In the genomic region with DNA sequence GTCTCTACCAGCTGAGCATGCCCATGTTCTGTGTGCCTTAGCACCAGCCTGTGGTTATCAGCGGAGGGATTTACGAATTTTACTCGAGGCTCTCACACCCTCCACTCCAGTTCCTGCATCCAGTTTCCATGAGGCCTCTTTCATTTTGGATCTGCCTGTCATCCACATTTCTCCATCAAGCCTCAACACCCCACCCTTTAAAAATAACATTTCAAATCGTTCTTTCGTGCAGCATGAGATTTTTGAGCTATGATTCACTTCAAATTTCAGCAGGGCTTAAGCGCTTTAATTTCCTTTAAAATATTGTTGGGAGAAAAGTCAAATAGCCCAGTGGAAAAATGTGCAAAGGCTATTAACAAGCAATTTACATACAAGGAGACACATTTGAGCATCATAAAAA, we compare ENCODE assay signal across 23 cellular contexts.
DNase-seq lines count a peak whose midpoint lies in the region; ATAC-seq and TF ChIP-seq lines count a peak whose summit lies in the region.
"Had no signal": no experiment of that assay in that cellular context is flagged by ENCODE, and none has a peak within 500 bp of the region (broad histone marks: within the 10 kb centered on the region; RNA-seq: fewer than 3 reads in every experiment).

No MANE protein-coding gene starts in this region.

- intact Hi-C loops in PC-9 (cut with micrococcal nuclease; ENCODE audit: unreplicated experiment) = no loop called here
- intact Hi-C loops in CD8-positive, alpha-beta T cell (cut with DNase I, micrococcal nuclease) = no loop called here

- no peaks in the 10 kb centered on the region for H3K9me2 ChIP-seq in PC-9 (ENCODE audit: insufficient read depth)

- peaks cover 59% of the 10 kb centered on the region for H3K4me1 Mint-ChIP-seq in osteocyte (ENCODE audit: unreplicated experiment)
- no peaks in the 10 kb centered on the region for H3K4me1 Mint-ChIP-seq in CD8-positive, alpha-beta T cell (ENCODE audit: low read depth)
- H3K4me1 Mint-ChIP-seq: activated B cell treated with CpG ODN at 0.5 μM for 24 hours; activated naive CD4-positive, alpha-beta T cell treated with anti-CD3 and anti-CD28 coated beads, Interleukin-2, amount 50 U/mL, for 24 hours had no signal

- no peaks in the 10 kb centered on the region for H4K20me1 ChIP-seq in PC-9 (ENCODE audit: insufficient read depth)

- no peak overlapping the region for H3K4me3 Mint-ChIP-seq in osteocyte (ENCODE audit: unreplicated experiment)
- no peak overlapping the region for H3K4me3 Mint-ChIP-seq in CD8-positive, alpha-beta T cell
- H3K4me3 Mint-ChIP-seq: activated B cell treated with CpG ODN at 0.5 μM for 24 hours; activated naive CD4-positive, alpha-beta T cell treated with anti-CD3 and anti-CD28 coated beads, Interleukin-2, amount 50 U/mL, for 24 hours had no signal

- peaks cover 1% of the 10 kb centered on the region for H3K9me3 Mint-ChIP-seq in osteocyte (ENCODE audit: unreplicated experiment)
- no peaks in the 10 kb centered on the region for H3K9me3 Mint-ChIP-seq in CD8-positive, alpha-beta T cell
- H3K9me3 Mint-ChIP-seq: activated B cell treated with CpG ODN at 0.5 μM for 24 hours; activated naive CD4-positive, alpha-beta T cell treated with anti-CD3 and anti-CD28 coated beads, Interleukin-2, amount 50 U/mL, for 24 hours had no signal

- no peaks in the 10 kb centered on the region for H3K36me3 Mint-ChIP-seq in osteocyte (ENCODE audit: unreplicated experiment)
- no peaks in the 10 kb centered on the region for H3K36me3 Mint-ChIP-seq in CD8-positive, alpha-beta T cell
- H3K36me3 Mint-ChIP-seq: activated naive CD4-positive, alpha-beta T cell treated with anti-CD3 and anti-CD28 coated beads, Interleukin-2, amount 50 U/mL, for 24 hours had no signal

- H3F3A ChIP-seq in PC-9 (ENCODE audit: insufficient read depth, low read depth) = no peaks in the 10 kb centered on the region

- CTCF ChIA-PET in PC-9 (lab: Charles Lee) = no interaction called here
- CTCF ChIA-PET in CD8-positive, alpha-beta T cell (lab: Charles Lee) = no interaction called here

- H3K9me3 ChIP-seq in RWPE2 (ENCODE audit: severe bottlenecking) = no peaks in the 10 kb centered on the region
- no peaks in the 10 kb centered on the region; the same call in 1 of the 2 replicates for H3K9me3 ChIP-seq in PC-9 (ENCODE audit: insufficient read depth, low read depth)
- H3K9me3 ChIP-seq in CD8-positive, alpha-beta T cell (ENCODE audit: low read length) = no peaks in the 10 kb centered on the region
- H3K9me3 ChIP-seq: prostate gland, sigmoid colon, transverse colon had no signal

- H3K4me1 ChIP-seq in RWPE2 (ENCODE audit: insufficient read depth, poor library complexity, severe bottlenecking) (peaks cover 18% of the 10 kb centered on the region), PC-9 (replicated peaks; ENCODE audit: insufficient read depth) (no peaks in the 10 kb centered on the region)
- H3K4me1 ChIP-seq in CD8-positive, alpha-beta T cell (ENCODE audit: insufficient read depth, low read length) = no peaks in the 10 kb centered on the region
- H3K4me1 ChIP-seq: prostate gland, sigmoid colon, transverse colon had no signal

- H3K4me3 ChIP-seq in AG10803 (ENCODE audit: low read length) (no peak overlapping the region), RWPE2 (ENCODE audit: severe bottlenecking) (no peak overlapping the region), PC-9 (no peak overlapping the region)
- H3K4me3 ChIP-seq in CD8-positive, alpha-beta T cell (ENCODE audit: low read depth, low read length) = no peak overlapping the region
- H3K4me3 ChIP-seq: prostate gland, sigmoid colon, transverse colon had no signal

- H3K4me2 ChIP-seq in PC-9 = no peak overlapping the region

- BruUV-seq in PC-9 (replicated peaks; lab: Mats Ljungman, UMichigan) = no TSS peak

- no peak for TF ChIP-seq CTCF in AG10803 (conservative IDR thresholded peaks at IDR 0.05; ENCODE audit: low read length)
- no peak for TF ChIP-seq CTCF in RWPE2 (IDR thresholded peaks at IDR 0.05; ENCODE audit: poor library complexity, severe bottlenecking)
- no peak for TF ChIP-seq CTCF in osteocyte (IDR thresholded peaks at IDR 0.05)
- no peak for TF ChIP-seq CTCF in PC-9 (conservative IDR thresholded peaks at IDR 0.05)
- TF ChIP-seq CTCF in CD8-positive, alpha-beta T cell (IDR thresholded peaks at IDR 0.05) = no peak

- ATAC-seq in RWPE2 (ENCODE audit: low read depth) (peak; percentile 75), GM21723 (IDR thresholded peaks at IDR 0.05; ENCODE audit: unreplicated experiment) (no peak)
- no peak for ATAC-seq in CD8-positive, alpha-beta T cell

- H3K27ac Mint-ChIP-seq in osteocyte (ENCODE audit: unreplicated experiment) = peak overlapping the region; percentile 82
- no peak overlapping the region for H3K27ac Mint-ChIP-seq in CD8-positive, alpha-beta T cell
- H3K27ac Mint-ChIP-seq: activated B cell treated with CpG ODN at 0.5 μM for 24 hours; activated naive CD4-positive, alpha-beta T cell treated with anti-CD3 and anti-CD28 coated beads, Interleukin-2, amount 50 U/mL, for 24 hours had no signal

- no peaks in the 10 kb centered on the region for H3K27me3 ChIP-seq in RWPE2 (ENCODE audit: insufficient read depth, poor library complexity, severe bottlenecking)
- H3K27me3 ChIP-seq in PC-9 (ENCODE audit: insufficient read depth, low read depth) = peaks cover 65% of the 10 kb centered on the region
- no peaks in the 10 kb centered on the region for H3K27me3 ChIP-seq in CD8-positive, alpha-beta T cell (ENCODE audit: insufficient read depth, low read length)
- H3K27me3 ChIP-seq: sigmoid colon, transverse colon had no signal

- H3K36me3 ChIP-seq in RWPE2 (ENCODE audit: low read depth) = no peaks in the 10 kb centered on the region
- no peaks in the 10 kb centered on the region for H3K36me3 ChIP-seq in PC-9 (ENCODE audit: low read depth)
- no peaks in the 10 kb centered on the region for H3K36me3 ChIP-seq in CD8-positive, alpha-beta T cell (ENCODE audit: insufficient read depth, low read length)
- H3K36me3 ChIP-seq: prostate gland, sigmoid colon, transverse colon had no signal

- H3K27ac ChIP-seq in RWPE2 (ENCODE audit: poor library complexity, severe bottlenecking) (peak overlapping the region; percentile 37), PC-9 (no peak overlapping the region)
- no peak overlapping the region for H3K27ac ChIP-seq in CD8-positive, alpha-beta T cell (ENCODE audit: low read depth, low read length)
- H3K27ac ChIP-seq: prostate gland, sigmoid colon, transverse colon had no signal

- no peaks in the 10 kb centered on the region for H3K27me3 Mint-ChIP-seq in osteocyte (ENCODE audit: unreplicated experiment)
- peaks cover 11% of the 10 kb centered on the region for H3K27me3 Mint-ChIP-seq in CD8-positive, alpha-beta T cell (ENCODE audit: low read depth)

- POLR2A ChIA-PET in PC-9 (lab: Charles Lee; ENCODE audit: unreplicated experiment) = no interaction called here
- POLR2A ChIA-PET in CD8-positive, alpha-beta T cell (lab: Charles Lee) = no interaction called here

- H2AFZ ChIP-seq in PC-9 = no peak overlapping the region

- no peaks in the 10 kb centered on the region for H3K79me2 ChIP-seq in PC-9 (ENCODE audit: low read depth)

- DNase-seq in AG10803 (ENCODE audit: low read depth) (peak; percentile 20), RWPE2 (ENCODE audit: low spot score) (no peak), fibroblast of gingiva (ENCODE audit: low read depth) (peak; percentile 41), osteocyte (ENCODE audit: extremely low spot score, unreplicated experiment) (no peak), COLO668 (lab: John Stamatoyannopoulos, UW; ENCODE audit: unreplicated experiment) (no peak), PC-9 (no peak)
- DNase-seq in CD8-positive, alpha-beta T cell = no peak
- DNase-seq: activated B cell treated with CpG ODN at 0.5 μM for 24 hours; activated CD4-positive, alpha-beta T cell treated with anti-CD3 and anti-CD28 coated beads, Interleukin-2, amount 50 U/mL, for 48 hours; activated CD8-positive, alpha-beta memory T cell treated with anti-CD3 and anti-CD28 coated beads, Interleukin-2, amount 50 U/mL, for 4 hours; anterior cingulate cortex; effector CD4-positive, alpha-beta T cell; glutamatergic neuron; NCI-H1417; NCI-H2081 treated with DMSO at 0.1 percent for 48 hours; NCI-H446 treated with DMSO at 0.1 percent for 48 hours; OCI-M1; SHP77 treated with DMSO at 0.1 percent for 48 hours; sigmoid colon; transverse colon had no signal

Comparison
In these comparisons a context has a peak if more than half of its experiments do, and no peak if none do; other contexts are left out.
1. DNase-seq: peak in AG10803 (single experiment) and fibroblast of gingiva (single experiment); none in RWPE2 (single experiment), osteocyte (single experiment), COLO668 (single experiment), PC-9 (0 of 2) and CD8-positive, alpha-beta T cell (0 of 7).